12 cellular contexts compared by ENCODE assay signal in genomic region chr17:80291691-80292487, GRCh38.
"Had no signal": no experiment of that assay in that cellular context is flagged by ENCODE, and none has a peak within 500 bp of the region (broad histone marks: within the 10 kb centered on the region; RNA-seq: fewer than 3 reads in every experiment).

No MANE protein-coding gene starts in this region.

- H3K27me3 ChIP-seq: testis, upper lobe of left lung had no signal

- H3K27ac ChIP-seq: psoas muscle, testis, upper lobe of left lung had no signal

- DNase-seq: activated CD4-positive, alpha-beta T cell treated with anti-CD3 and anti-CD28 coated beads, Interleukin-2, amount 50 U/mL, for 1 hour; activated T-cell treated with anti-CD3 and anti-CD28 coated beads, Interleukin-2, amount 50 U/mL, for 48 hours; foreskin fibroblast; hypothalamus; small intestine; SW 1271; testis; upper lobe of left lung had no signal

- ATAC-seq: activated CD4-positive, CD25-positive, alpha-beta regulatory T cell treated with anti-CD3 and anti-CD28 coated beads, Interleukin-2, amount 50 U/mL, for 24 hours; psoas muscle had no signal

- H3K27me3 Mint-ChIP-seq: stimulated activated naive CD8-positive, alpha-beta T cell treated with anti-CD3 and anti-CD28 coated beads, Interleukin-15, Interleukin-2, amounts not matched to agents 100 ng/mL and 50 ng/mL, for 24 hours had no signal

- H3K9me3 Mint-ChIP-seq: nephron; stimulated activated naive CD8-positive, alpha-beta T cell treated with anti-CD3 and anti-CD28 coated beads, Interleukin-15, Interleukin-2, amounts not matched to agents 100 ng/mL and 50 ng/mL, for 24 hours had no signal

- H3K4me3 Mint-ChIP-seq: nephron; stimulated activated naive CD8-positive, alpha-beta T cell treated with anti-CD3 and anti-CD28 coated beads, Interleukin-15, Interleukin-2, amounts not matched to agents 100 ng/mL and 50 ng/mL, for 24 hours had no signal

- H3K27ac Mint-ChIP-seq: nephron had no signal

- H3K4me1 ChIP-seq: psoas muscle, upper lobe of left lung had no signal

- H3K4me3 ChIP-seq: psoas muscle, testis, upper lobe of left lung had no signal

- H3K9me3 ChIP-seq: psoas muscle, testis, upper lobe of left lung had no signal
